Comparison of ENCODE assay signal across 9 cellular contexts in the genomic region with DNA sequence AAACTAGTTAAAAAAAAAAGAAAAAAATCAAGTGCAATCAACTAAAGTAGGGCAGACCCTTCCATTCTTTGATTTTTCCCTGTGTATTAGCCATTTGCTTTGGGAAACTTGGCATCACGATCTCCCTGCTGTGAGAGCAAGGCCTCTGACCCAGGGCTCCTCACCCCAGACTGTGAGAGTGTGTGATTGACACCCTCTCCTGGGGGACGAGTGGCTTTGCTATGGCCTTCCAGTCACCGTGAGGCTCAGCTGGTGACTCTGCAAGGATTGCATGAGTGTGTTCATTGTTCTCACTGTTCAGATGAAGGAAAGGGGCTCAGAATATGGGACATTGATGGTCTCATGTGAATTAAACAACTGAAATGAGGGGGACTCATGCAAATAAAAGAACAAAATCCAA.
A peak's percentile ranks its signal among the peaks of the same experiment; 100 is the strongest.
DNase-seq lines count a peak whose midpoint lies in the region; ATAC-seq, FAIRE-seq and TF ChIP-seq lines count a peak whose summit lies in the region.
"Had no signal": no experiment of that assay in that cellular context is flagged by ENCODE, and none has a peak within 500 bp of the region (broad histone marks: within the 10 kb centered on the region; RNA-seq: fewer than 3 reads in every experiment).

No MANE protein-coding gene starts in this region.

- H3K27me3 Mint-ChIP-seq in Calu3 (ENCODE audit: unreplicated experiment): no peaks in the 10 kb centered on the region

- H3K23ac ChIP-seq in mesendoderm (ENCODE audit: low read length): no peak overlapping the region

- no peak overlapping the region for H3K27ac Mint-ChIP-seq in Calu3 (ENCODE audit: unreplicated experiment)

- H4K8ac ChIP-seq in mesendoderm (ENCODE audit: low read depth, low read length): no peak overlapping the region

- no peaks in the 10 kb centered on the region for H3K36me3 ChIP-seq in GM12878 (ENCODE audit: control insufficient read depth in 2 of 2, insufficient read depth in 2 of 2, low read length in 1 of 2)
- peaks cover 2% of the 10 kb centered on the region for H3K36me3 ChIP-seq in mesendoderm (ENCODE audit: control insufficient read depth, insufficient read depth, low read length)

- SMC1A ChIA-PET in GM12878 (lab: Charles Lee; ENCODE audit: uncharacterized antibody, unreplicated experiment): interaction anchor here (0.9 to 5.6 kb wide), 11 partner anchors 8 to 121 kb away, joined by 3 to 91 read pairs (median 6); no protein-coding TSS in a partner anchor

- no peak overlapping the region; the same call in 1 of the 2 replicates for H3K4me2 ChIP-seq in GM12878 (ENCODE audit: control insufficient read depth, insufficient read depth)
- no peak overlapping the region for H3K4me2 ChIP-seq in mesendoderm (ENCODE audit: low read length)

- H4K5ac ChIP-seq in mesendoderm (ENCODE audit: low read length): no peak overlapping the region

- no peaks in the 10 kb centered on the region for H3K9me3 Mint-ChIP-seq in Calu3 (ENCODE audit: low read depth, unreplicated experiment)

- H3K9ac ChIP-seq in GM12878 (ENCODE audit: control insufficient read depth, insufficient read depth, low read length): no peak overlapping the region
- no peak overlapping the region for H3K9ac ChIP-seq in mesendoderm (ENCODE audit: low read length)

- no peak overlapping the region for H3K4ac ChIP-seq in mesendoderm (ENCODE audit: low read depth, low read length)

- RAD21 ChIA-PET in GM12878 (lab: Charles Lee; ENCODE audit: unreplicated experiment): interaction anchor here (0.8 to 5.3 kb wide), 12 partner anchors 9 to 121 kb away, joined by 3 to 50 read pairs (median 4); no protein-coding TSS in a partner anchor

- no peak overlapping the region for H2BK5ac ChIP-seq in mesendoderm (ENCODE audit: low read length)

- TF ChIP-seq EP300 in GM12878 (IDR thresholded peaks at IDR 0.05; ENCODE audit: borderline replicate concordance in 1 of 2, control insufficient read depth in 1 of 2, low read depth in 2 of 2, low read length in 2 of 2): no peak

- no peaks in the 10 kb centered on the region for H3K79me1 ChIP-seq in mesendoderm (ENCODE audit: low read length)

- H3K4me3 Mint-ChIP-seq in Calu3 (ENCODE audit: low read depth, unreplicated experiment): no peak overlapping the region

- CTCF ChIA-PET in HEK293T (lab: Yijun Ruan, JAX) (no interaction called here), GM12878 (lab: Yijun Ruan, JAX) (interaction anchor here (0.8 to 3.5 kb wide), 11 partner anchors 15 to 322 kb away, joined by 3 to 39 read pairs (median 9); a partner anchor contains a TSS), Calu3 (lab: Charles Lee) (interaction anchor here (0.6 to 1.7 kb wide), 2 partner anchors 13 to 14 kb away, joined by 3 to 5 read pairs; no protein-coding TSS in a partner anchor)

- H3K18ac ChIP-seq in mesendoderm (ENCODE audit: low read length): no peak overlapping the region

- H2AK5ac ChIP-seq in mesendoderm (ENCODE audit: low read length): no peak overlapping the region

- H2AFZ ChIP-seq in GM12878 (ENCODE audit: control insufficient read depth, low read depth, low read length): no peak overlapping the region

- no peak for TF ChIP-seq RAD21 in GM12878 (IDR thresholded peaks at IDR 0.05; ENCODE audit: insufficient read depth, low read depth, low read length)

- no peaks in the 10 kb centered on the region for H3K9me3 ChIP-seq in GM12878 (replicated peaks; ENCODE audit: control insufficient read depth, insufficient read depth, low read length)

- no peaks in the 10 kb centered on the region for H4K20me1 ChIP-seq in GM12878 (ENCODE audit: control insufficient read depth, insufficient read depth)

- POLR2A ChIA-PET in HEK293T (lab: Yijun Ruan, JAX) (no interaction called here), GM12878 (lab: Charles Lee) (interaction anchor here (1.2 kb wide), 2 partner anchors 16 to 60 kb away, joined by 3 to 4 read pairs; no protein-coding TSS in a partner anchor)

- TF ChIP-seq POLR2A in GM12878 (IDR thresholded peaks at IDR 0.05; ENCODE audit: low read depth, low read length): no peak

- intact Hi-C loops in GM12878 (cut with micrococcal nuclease; ENCODE audit: unreplicated experiment): loop anchor here (1.0 kb wide), 1 partner anchor 60 kb away; no protein-coding TSS in a partner anchor
- intact Hi-C loops in Calu3 (cut with micrococcal nuclease; ENCODE audit: unreplicated experiment): no loop called here

- no peak overlapping the region for H2BK120ac ChIP-seq in mesendoderm (ENCODE audit: low read depth, low read length)

- 42% methylated on average over 3 of the region's 3 CpGs for WGBS in GM12878 (ENCODE audit: insufficient coverage, insufficient replicate concordance, low lambda C conversion rate, missing lambda C conversion rate)
- WGBS in mesendoderm (ENCODE audit: extremely low coverage, insufficient coverage, low lambda C conversion rate): no CpG with 5 or more reads among the region's 3 CpGs

- TF ChIP-seq CTCF in GM12878 (IDR thresholded peaks at IDR 0.05 in 2 of 3, conservative IDR thresholded peaks at IDR 0.05 in 1 of 3; ENCODE audit: control insufficient read depth in 2 of 3, extremely low read depth in 1 of 3, insufficient read depth in 1 of 3, low read depth in 3 of 3, low read length in 3 of 3): peak in 2 of 3 experiments; percentile 3 to 11; a peak in 1 of 6 replicates
- TF ChIP-seq CTCF in Calu3 (IDR thresholded peaks at IDR 0.05; ENCODE audit: unreplicated experiment): no peak

- H3K4me3 ChIP-seq in GM12878 (no peak overlapping the region), mesendoderm (ENCODE audit: low read length) (no peak overlapping the region)

- H3K27ac ChIP-seq in GM12878 (ENCODE audit: control insufficient read depth, insufficient read depth): peak overlapping the region; percentile 79
- no peak overlapping the region for H3K27ac ChIP-seq in mesendoderm (ENCODE audit: low read depth, low read length)

- H3K27me3 ChIP-seq in GM12878 (replicated peaks in 1 of 2; ENCODE audit: control insufficient read depth in 2 of 2, insufficient read depth in 2 of 2, low read length in 1 of 2) (no peaks in the 10 kb centered on the region), mesendoderm (ENCODE audit: insufficient read depth, low read length, poor library complexity) (no peaks in the 10 kb centered on the region)

- H3K56ac ChIP-seq in mesendoderm (ENCODE audit: low read length): no peak overlapping the region

- H2BK15ac ChIP-seq in mesendoderm (replicated peaks; ENCODE audit: low read depth): no peak overlapping the region

- BruUV-seq in GM12878 (replicated peaks; lab: Mats Ljungman, UMichigan): no TSS peak
- BruUV-seq in Calu3 (replicated peaks; lab: Mats Ljungman, UMichigan): no TSS peak

- peaks cover 5% of the 10 kb centered on the region for H3K36me3 Mint-ChIP-seq in Calu3 (ENCODE audit: insufficient read depth, unreplicated experiment)

- peak; percentile 61 for ATAC-seq in GM12878

- no peak for FAIRE-seq in GM12878 (lab: Jason Lieb, UNC)

- H3K79me2 ChIP-seq in GM12878 (ENCODE audit: control insufficient read depth, insufficient read depth, low read length): no peaks in the 10 kb centered on the region
- H3K79me2 ChIP-seq in mesendoderm (ENCODE audit: control insufficient read depth, insufficient read depth, low read length): no peaks in the 10 kb centered on the region

- H3K4me1 ChIP-seq in GM12878 (ENCODE audit: control insufficient read depth, insufficient read depth, low read length): peaks cover 34% of the 10 kb centered on the region
- no peaks in the 10 kb centered on the region for H3K4me1 ChIP-seq in mesendoderm (ENCODE audit: control insufficient read depth, low read depth, low read length)

- in situ Hi-C loops in ACHN (cut with HindIII; ENCODE audit: low pct_ligation_motif_present, low pct_unique_long_range_greater_than_20kb, low sequenced_read_pairs): no loop called here
- in situ Hi-C loops in GM12878 (cut with MboI): no loop called here

- DNase-seq in ACHN (peak; percentile 18), HEK293T (ENCODE audit: extremely low spot score) (no peak), GM12878 (ENCODE audit: low read depth, low spot score) (no peak), mesendoderm (peak; percentile 50), EL (no peak), Calu3 (no peak), DMS153 treated with DMSO at 0.1 percent for 48 hours (lab: John Stamatoyannopoulos, UW; ENCODE audit: unreplicated experiment) (no peak), DMS79 treated with DMSO at 0.1 percent for 48 hours (lab: John Stamatoyannopoulos, UW) (no peak)
- DNase-seq: DND-41 had no signal

- H3K4me1 Mint-ChIP-seq in Calu3 (ENCODE audit: low read depth, unreplicated experiment): peaks cover 16% of the 10 kb centered on the region

TF ChIP-seq in HEK293T, 16 proteins besides CTCF, POLR2A, EP300 and RAD21:
- no peak for TF ChIP-seq FOXM1 (IDR thresholded peaks at IDR 0.05; ENCODE audit: borderline replicate concordance)
- TF ChIP-seq, protein P1, sequence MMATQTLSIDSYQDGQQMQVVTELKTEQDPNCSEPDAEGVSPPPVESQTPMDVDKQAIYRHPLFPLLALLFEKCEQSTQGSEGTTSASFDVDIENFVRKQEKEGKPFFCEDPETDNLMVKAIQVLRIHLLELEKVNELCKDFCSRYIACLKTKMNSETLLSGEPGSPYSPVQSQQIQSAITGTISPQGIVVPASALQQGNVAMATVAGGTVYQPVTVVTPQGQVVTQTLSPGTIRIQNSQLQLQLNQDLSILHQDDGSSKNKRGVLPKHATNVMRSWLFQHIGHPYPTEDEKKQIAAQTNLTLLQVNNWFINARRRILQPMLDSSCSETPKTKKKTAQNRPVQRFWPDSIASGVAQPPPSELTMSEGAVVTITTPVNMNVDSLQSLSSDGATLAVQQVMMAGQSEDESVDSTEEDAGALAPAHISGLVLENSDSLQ (IDR thresholded peaks at IDR 0.05): peak; percentile 63

TF ChIP-seq in GM12878, 131 proteins besides CTCF, POLR2A, EP300 and RAD21 (continues in another document):
- TF ChIP-seq MEF2A (IDR thresholded peaks at IDR 0.05; ENCODE audit: insufficient read depth, low read depth, low read length) (no peak), RUNX3 (IDR thresholded peaks at IDR 0.05; ENCODE audit: low read length) (no peak), CHD2 (IDR thresholded peaks at IDR 0.05; ENCODE audit: borderline replicate concordance, low read depth, low read length) (no peak), POLR2AphosphoS2 (IDR thresholded peaks at IDR 0.05; ENCODE audit: low read depth, low read length) (no peak), SMC3 (IDR thresholded peaks at IDR 0.05; ENCODE audit: borderline replicate concordance, low read length) (peak; percentile 12; the same call in 1 of the 2 replicates), CREM (IDR thresholded peaks at IDR 0.05; ENCODE audit: low read depth) (no peak)
- TF ChIP-seq, protein P1 (IDR thresholded peaks at IDR 0.05): peak; percentile 89

Comparison
In these comparisons a context has a peak if more than half of its experiments do, and no peak if none do; other contexts are left out.
1. DNase-seq: peak in ACHN (single experiment) and mesendoderm (single experiment); none in HEK293T (single experiment), GM12878 (single experiment), EL (single experiment), Calu3 (single experiment), DMS153 treated with DMSO at 0.1 percent for 48 hours (single experiment) and DMS79 treated with DMSO at 0.1 percent for 48 hours (single experiment).